ENCODE assay signal across 1 cellular context in the genomic region with DNA sequence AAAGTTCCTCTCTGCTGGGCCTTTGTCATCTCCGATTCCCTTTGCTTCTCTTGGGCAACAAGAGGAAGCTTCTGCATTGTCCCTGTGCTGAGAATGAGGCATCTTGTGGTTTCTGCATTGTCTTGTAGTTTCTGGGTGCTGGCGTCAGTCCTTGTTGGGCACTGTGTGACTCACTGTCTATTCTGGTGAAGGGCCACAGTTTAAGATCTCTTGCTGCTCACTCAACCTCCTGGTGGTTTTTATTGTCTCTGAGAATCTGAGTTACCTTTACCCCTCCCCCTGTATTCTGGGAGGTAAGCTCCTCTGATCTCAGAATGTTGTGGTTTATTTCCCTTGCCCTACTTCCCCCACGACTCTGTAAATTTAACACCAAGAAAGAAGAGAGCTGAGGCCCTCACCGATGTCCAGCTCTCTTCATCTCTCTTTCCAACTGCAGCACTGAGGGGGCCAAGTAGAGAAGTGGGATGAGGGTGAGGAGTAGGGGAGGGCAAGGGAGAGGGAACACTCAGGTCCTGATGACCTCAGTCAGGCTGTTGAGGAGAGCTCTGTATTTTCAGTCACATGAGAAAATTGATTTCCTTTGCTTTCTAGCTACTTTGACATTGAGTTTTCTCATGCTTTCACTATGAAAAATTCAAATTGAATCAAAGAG.
TF ChIP-seq lines count a peak whose summit lies in the region.

No MANE protein-coding gene starts in this region.

TF ChIP-seq in HCT116, 20 proteins besides CTCF, POLR2A, EP300 and RAD21 (continued from another document):
- TF ChIP-seq, protein P1, sequence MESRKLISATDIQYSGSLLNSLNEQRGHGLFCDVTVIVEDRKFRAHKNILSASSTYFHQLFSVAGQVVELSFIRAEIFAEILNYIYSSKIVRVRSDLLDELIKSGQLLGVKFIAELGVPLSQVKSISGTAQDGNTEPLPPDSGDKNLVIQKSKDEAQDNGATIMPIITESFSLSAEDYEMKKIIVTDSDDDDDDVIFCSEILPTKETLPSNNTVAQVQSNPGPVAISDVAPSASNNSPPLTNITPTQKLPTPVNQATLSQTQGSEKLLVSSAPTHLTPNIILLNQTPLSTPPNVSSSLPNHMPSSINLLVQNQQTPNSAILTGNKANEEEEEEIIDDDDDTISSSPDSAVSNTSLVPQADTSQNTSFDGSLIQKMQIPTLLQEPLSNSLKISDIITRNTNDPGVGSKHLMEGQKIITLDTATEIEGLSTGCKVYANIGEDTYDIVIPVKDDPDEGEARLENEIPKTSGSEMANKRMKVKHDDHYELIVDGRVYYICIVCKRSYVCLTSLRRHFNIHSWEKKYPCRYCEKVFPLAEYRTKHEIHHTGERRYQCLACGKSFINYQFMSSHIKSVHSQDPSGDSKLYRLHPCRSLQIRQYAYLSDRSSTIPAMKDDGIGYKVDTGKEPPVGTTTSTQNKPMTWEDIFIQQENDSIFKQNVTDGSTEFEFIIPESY (IDR thresholded peaks at IDR 0.05; ENCODE audit: extremely low read depth, insufficient replicate concordance, low read length), result peak; percentile 53
- TF ChIP-seq SIN3A (IDR thresholded peaks at IDR 0.05; ENCODE audit: low read depth) (0 out of 2 replicates have a peak, but pooled peaks have one; percentile 50), EGR1 (IDR thresholded peaks at IDR 0.05; ENCODE audit: low read depth) (no peak), EZH2 (IDR thresholded peaks at IDR 0.05) (no peak), SP1 (IDR thresholded peaks at IDR 0.05; ENCODE audit: low read depth) (peak; percentile 85), JUND (IDR thresholded peaks at IDR 0.05) (peak; percentile 90), YY1 (IDR thresholded peaks at IDR 0.05; ENCODE audit: extremely low read depth, insufficient replicate concordance, low read depth, low read length) (no peak), ZNF274 (IDR thresholded peaks at IDR 0.05; ENCODE audit: low read depth, low read length) (no peak), CBX3 (IDR thresholded peaks at IDR 0.05; ENCODE audit: low read depth) (peak; percentile 69), TCF7L2 (IDR thresholded peaks at IDR 0.05; ENCODE audit: borderline replicate concordance, extremely low read depth, insufficient read depth, insufficient read length) (peak; percentile 81), POLR2AphosphoS5 (IDR thresholded peaks at IDR 0.05; ENCODE audit: low read depth, low read length) (peak; percentile 53; the same call in 1 of the 2 replicates), EZH2phosphoT487 (IDR thresholded peaks at IDR 0.05; ENCODE audit: borderline replicate concordance) (no peak), FOSL1 (IDR thresholded peaks at IDR 0.05; ENCODE audit: low read depth) (peak; percentile 83), SRF (IDR thresholded peaks at IDR 0.05; ENCODE audit: low read depth) (no peak), CEBPB (IDR thresholded peaks at IDR 0.05; ENCODE audit: low read depth) (peak; percentile 86), ZFX (IDR thresholded peaks at IDR 0.05) (no peak), ELF1 (IDR thresholded peaks at IDR 0.05; ENCODE audit: borderline replicate concordance, low read depth) (no peak)
- TF ChIP-seq, protein P2, sequence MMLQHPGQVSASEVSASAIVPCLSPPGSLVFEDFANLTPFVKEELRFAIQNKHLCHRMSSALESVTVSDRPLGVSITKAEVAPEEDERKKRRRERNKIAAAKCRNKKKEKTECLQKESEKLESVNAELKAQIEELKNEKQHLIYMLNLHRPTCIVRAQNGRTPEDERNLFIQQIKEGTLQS (IDR thresholded peaks at IDR 0.05), result no peak
- TF ChIP-seq, protein P3, sequence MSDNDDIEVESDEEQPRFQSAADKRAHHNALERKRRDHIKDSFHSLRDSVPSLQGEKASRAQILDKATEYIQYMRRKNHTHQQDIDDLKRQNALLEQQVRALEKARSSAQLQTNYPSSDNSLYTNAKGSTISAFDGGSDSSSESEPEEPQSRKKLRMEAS (IDR thresholded peaks at IDR 0.05), result peak; percentile 47
